Comparison of ENCODE assay signal across 28 cellular contexts in the genomic region with DNA sequence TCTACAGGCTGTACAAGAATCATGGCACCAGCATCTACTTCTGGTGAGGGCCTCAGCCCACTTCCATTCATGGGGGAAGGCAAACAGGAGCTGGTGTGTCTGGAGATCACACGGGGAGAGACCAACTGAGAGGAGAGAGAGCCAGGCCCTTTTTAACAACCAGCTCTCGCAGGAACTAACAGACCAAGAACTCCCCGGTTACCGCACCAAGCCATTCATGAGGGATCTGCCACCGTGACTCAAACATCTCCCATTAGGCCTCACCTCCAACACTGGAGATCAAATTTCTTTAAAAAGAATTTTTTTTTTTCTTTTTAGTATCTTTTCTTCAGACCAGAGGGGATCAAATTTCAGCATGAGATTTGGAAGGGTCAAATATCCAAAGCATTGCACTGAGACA. TPM values are rescaled to one million over a fixed set of nuclear protein-coding genes. Genes with fewer than 3 reads are reported as not detected.
DNase-seq lines count a peak whose midpoint lies in the region; ATAC-seq and TF ChIP-seq lines count a peak whose summit lies in the region.
"Had no signal": no experiment of that assay in that cellular context is flagged by ENCODE, and none has a peak within 500 bp of the region (broad histone marks: within the 10 kb centered on the region; RNA-seq: fewer than 3 reads in every experiment).

No MANE protein-coding gene starts in this region.

- H3K36me3 Mint-ChIP-seq in osteocyte (ENCODE audit: unreplicated experiment) = no peaks in the 10 kb centered on the region
- no peaks in the 10 kb centered on the region for H3K36me3 Mint-ChIP-seq in nephron progenitor cell (ENCODE audit: low read depth)
- H3K36me3 Mint-ChIP-seq: naive B cell had no signal

- no peak overlapping the region for H3K9ac ChIP-seq in fibroblast of lung (ENCODE audit: insufficient read depth, low read length)

- no peaks in the 10 kb centered on the region for H3K27me3 Mint-ChIP-seq in osteocyte (ENCODE audit: unreplicated experiment)
- peaks cover 20% of the 10 kb centered on the region for H3K27me3 Mint-ChIP-seq in nephron progenitor cell (ENCODE audit: low read depth, poor library complexity)

- H3K9me3 ChIP-seq in fibroblast of lung (ENCODE audit: control insufficient read depth, insufficient read depth, low read depth, low read length) = no peaks in the 10 kb centered on the region
- no peaks in the 10 kb centered on the region for H3K9me3 ChIP-seq in MG63
- H3K9me3 ChIP-seq: ascending aorta, prostate gland, upper lobe of left lung had no signal

- H3K4me3 ChIP-seq in fibroblast of lung (replicated peaks in 1 of 4; ENCODE audit: control extremely low read depth in 1 of 4, insufficient read depth in 1 of 4, low read depth in 3 of 4, low read length in 4 of 4) (no peak overlapping the region), MG63 (no peak overlapping the region)
- H3K4me3 ChIP-seq: ascending aorta, prostate gland, skin epidermis, upper lobe of left lung had no signal

- H3K4me3 Mint-ChIP-seq in osteocyte (ENCODE audit: unreplicated experiment) (no peak overlapping the region), nephron progenitor cell (no peak overlapping the region)
- H3K4me3 Mint-ChIP-seq: naive B cell had no signal

- H3K4me1 Mint-ChIP-seq in osteocyte (ENCODE audit: unreplicated experiment) (peaks cover 10% of the 10 kb centered on the region), nephron progenitor cell (peaks cover 10% of the 10 kb centered on the region)
- H3K4me1 Mint-ChIP-seq: naive B cell had no signal

- H3K4me1 ChIP-seq in fibroblast of lung (ENCODE audit: control insufficient read depth, extremely low read depth, insufficient read depth, low read length) = no peaks in the 10 kb centered on the region
- H3K4me1 ChIP-seq: ascending aorta, prostate gland, upper lobe of left lung had no signal

- H3K36me3 ChIP-seq in fibroblast of lung (ENCODE audit: control insufficient read depth, insufficient read depth, low read length) (no peaks in the 10 kb centered on the region), MG63 (no peaks in the 10 kb centered on the region)
- H3K36me3 ChIP-seq: ascending aorta, prostate gland, upper lobe of left lung had no signal

- H3K9me3 Mint-ChIP-seq in osteocyte (ENCODE audit: unreplicated experiment) = peaks cover 8% of the 10 kb centered on the region
- H3K9me3 Mint-ChIP-seq in nephron progenitor cell = peaks cover 5% of the 10 kb centered on the region
- H3K9me3 Mint-ChIP-seq: naive B cell had no signal

- H3K27me3 ChIP-seq in fibroblast of lung (ENCODE audit: control insufficient read depth, insufficient read depth, low read length) = no peaks in the 10 kb centered on the region
- no peaks in the 10 kb centered on the region for H3K27me3 ChIP-seq in MG63
- H3K27me3 ChIP-seq: ascending aorta, upper lobe of left lung had no signal

- no peak overlapping the region for H3K27ac ChIP-seq in fibroblast of lung (ENCODE audit: insufficient read depth, low read length)
- H3K27ac ChIP-seq: 22Rv1, ascending aorta, prostate gland, skin epidermis, upper lobe of left lung, VCaP had no signal

- H4K20me1 ChIP-seq in fibroblast of lung (ENCODE audit: control insufficient read depth, extremely low read depth, insufficient read depth, low read length) = no peaks in the 10 kb centered on the region

- DNase-seq in NCI-H2107 treated with DMSO at 0.1 percent for 48 hours (lab: John Stamatoyannopoulos, UW; ENCODE audit: unreplicated experiment) (peak; percentile 64), NCI-H2107 (lab: John Stamatoyannopoulos, UW) (no peak), RPMI7951 (ENCODE audit: low read depth) (peak; percentile 38), fibroblast of lung (ENCODE audit: low read depth in 2 of 2) (peak; percentile 46 to 75), osteocyte (ENCODE audit: extremely low spot score, unreplicated experiment) (no peak), nephron progenitor cell (no peak), MG63 (no peak)
- DNase-seq: activated CD4-positive, alpha-beta T cell treated with anti-CD3 and anti-CD28 coated beads, Interleukin-2, amount 50 U/mL, for 1 hour; activated CD8-positive, alpha-beta memory T cell treated with anti-CD3 and anti-CD28 coated beads, Interleukin-2, amount 50 U/mL, for 48 hours; foreskin melanocyte; hippocampal formation; naive B cell; NCI-H1092; NCI-H748 treated with DMSO at 0.1 percent for 48 hours; SIG-M5; stimulated activated CD4-positive, alpha-beta T cell treated with anti-CD3 and anti-CD28 coated beads, Interleukin-4, amount 100 ng/mL, for 1 hour had no signal

- no peak for TF ChIP-seq CTCF in fibroblast of lung (conservative IDR thresholded peaks at IDR 0.05 in 1 of 2, IDR thresholded peaks at IDR 0.05 in 1 of 2; ENCODE audit: low read depth in 1 of 2, low read length in 2 of 2)
- no peak for TF ChIP-seq CTCF in osteocyte (IDR thresholded peaks at IDR 0.05)
- no peak for TF ChIP-seq CTCF in nephron progenitor cell (IDR thresholded peaks at IDR 0.05)

- H2AFZ ChIP-seq in fibroblast of lung (ENCODE audit: low read length) = no peak overlapping the region

- H3K4me2 ChIP-seq in fibroblast of lung (ENCODE audit: extremely low read depth, insufficient read depth, low read length) = no peak overlapping the region

- ATAC-seq in HG03521 (IDR thresholded peaks at IDR 0.05; ENCODE audit: unreplicated experiment) = no peak

- H3K79me2 ChIP-seq in fibroblast of lung (ENCODE audit: control insufficient read depth, insufficient read depth, low read length) = no peaks in the 10 kb centered on the region

- H3K27ac Mint-ChIP-seq in osteocyte (ENCODE audit: unreplicated experiment) = peak overlapping the region; percentile 21
- no peak overlapping the region for H3K27ac Mint-ChIP-seq in nephron progenitor cell
- H3K27ac Mint-ChIP-seq: naive B cell had no signal

RNA-seq across cellular contexts. Expression of gene AQP2, which starts 16.7 kb away (rescaled TPM):
- not detected in 2 replicates for total RNA-seq in RPMI7951 (2014; rRNA removed; shearing (Covaris generic))
- total RNA-seq in fibroblast of lung = not detected in 2 replicates
- polyA plus RNA-seq in fibroblast of lung = not detected in 2 replicates
- polyA plus RNA-seq in fibroblast of lung (2012) = not detected in 2 replicates
- not detected in 2 replicates for polyA minus RNA-seq in fibroblast of lung (ENCODE audit: low replicate concordance)
- not detected in 2 replicates for total RNA-seq in osteocyte
- not detected in 2 replicates for total RNA-seq in MG63 (2014; rRNA removed; shearing (Covaris generic); ENCODE audit: low replicate concordance)
- total RNA-seq: ascending aorta; H4; lung microvascular endothelial cell; T-helper 1 cell treated with Interleukin-12 subunit alpha and Interleukin-12 subunit beta and Interleukin-4 antibody, amounts not matched to agents 30 ng/mL and 1 ng/mL, for 36 hours had no signal
- polyA plus RNA-seq: BJ, keratinocyte had no signal

RNA-seq across cellular contexts. Expression of gene AQP5, which starts 27.9 kb away (rescaled TPM):
- not detected in 2 replicates for total RNA-seq in RPMI7951 (2014; rRNA removed; shearing (Covaris generic))
- total RNA-seq in fibroblast of lung (under 0.01 TPM in 1 of 2 replicates, not detected in the other), osteocyte (0.24 and 0.46 TPM in 2 replicates)
- polyA plus RNA-seq in fibroblast of lung = not detected in 2 replicates
- polyA plus RNA-seq in fibroblast of lung (2012) = not detected in 2 replicates
- not detected in 2 replicates for polyA minus RNA-seq in fibroblast of lung (ENCODE audit: low replicate concordance)
- not detected in 2 replicates for total RNA-seq in MG63 (2014; rRNA removed; shearing (Covaris generic); ENCODE audit: low replicate concordance)
- total RNA-seq: ascending aorta; H4; lung microvascular endothelial cell; T-helper 1 cell treated with Interleukin-12 subunit alpha and Interleukin-12 subunit beta and Interleukin-4 antibody, amounts not matched to agents 30 ng/mL and 1 ng/mL, for 36 hours had no signal
- polyA plus RNA-seq: BJ, keratinocyte had no signal

RNA-seq across cellular contexts. Expression of gene FAIM2, which starts 30.1 kb away (rescaled TPM):
- total RNA-seq in RPMI7951 (2014; rRNA removed; shearing (Covaris generic)) = 0.98 and 1.2 TPM in 2 replicates
- total RNA-seq in fibroblast of lung (0.50 and 3.6 TPM in 2 replicates), osteocyte (1.4 and 1.5 TPM in 2 replicates)
- 1.00 and 7.3 TPM in 2 replicates for polyA plus RNA-seq in fibroblast of lung
- 1.2 and 7.3 TPM in 2 replicates for polyA plus RNA-seq in fibroblast of lung (2012)
- 0.67 and 28.2 TPM in 2 replicates for polyA minus RNA-seq in fibroblast of lung (ENCODE audit: low replicate concordance)
- total RNA-seq in MG63 (2014; rRNA removed; shearing (Covaris generic); ENCODE audit: low replicate concordance) = not detected in 2 replicates
- total RNA-seq: lung microvascular endothelial cell had no signal
- polyA plus RNA-seq: keratinocyte had no signal

RNA-seq across cellular contexts. Expression of gene AQP6, which starts 39.0 kb away (rescaled TPM):
- total RNA-seq in RPMI7951 (2014; rRNA removed; shearing (Covaris generic)) = 0.10 TPM in 1 of 2 replicates, not detected in the other
- total RNA-seq in fibroblast of lung (under 0.01 and 0.17 TPM in 2 replicates), osteocyte (not detected in 2 replicates)
- 0.06 TPM in 1 of 2 replicates, not detected in the other for polyA plus RNA-seq in fibroblast of lung
- polyA plus RNA-seq in fibroblast of lung (2012) = 0.06 TPM in 1 of 2 replicates, not detected in the other
- not detected in 2 replicates for polyA minus RNA-seq in fibroblast of lung (ENCODE audit: low replicate concordance)
- not detected in 2 replicates for total RNA-seq in MG63 (2014; rRNA removed; shearing (Covaris generic); ENCODE audit: low replicate concordance)
- total RNA-seq: ascending aorta; lung microvascular endothelial cell; T-helper 1 cell treated with Interleukin-12 subunit alpha and Interleukin-12 subunit beta and Interleukin-4 antibody, amounts not matched to agents 30 ng/mL and 1 ng/mL, for 36 hours had no signal
- polyA plus RNA-seq: BJ had no signal

Comparison
In these comparisons a context has a peak if more than half of its experiments do, and no peak if none do; other contexts are left out.
1. DNase-seq: peak in NCI-H2107 treated with DMSO at 0.1 percent for 48 hours (single experiment), RPMI7951 (single experiment) and fibroblast of lung (2 of 2); none in NCI-H2107 (single experiment), osteocyte (single experiment), nephron progenitor cell (single experiment) and MG63 (single experiment).